Comparison of ENCODE assay signal across 9 cellular contexts in the genomic region with DNA sequence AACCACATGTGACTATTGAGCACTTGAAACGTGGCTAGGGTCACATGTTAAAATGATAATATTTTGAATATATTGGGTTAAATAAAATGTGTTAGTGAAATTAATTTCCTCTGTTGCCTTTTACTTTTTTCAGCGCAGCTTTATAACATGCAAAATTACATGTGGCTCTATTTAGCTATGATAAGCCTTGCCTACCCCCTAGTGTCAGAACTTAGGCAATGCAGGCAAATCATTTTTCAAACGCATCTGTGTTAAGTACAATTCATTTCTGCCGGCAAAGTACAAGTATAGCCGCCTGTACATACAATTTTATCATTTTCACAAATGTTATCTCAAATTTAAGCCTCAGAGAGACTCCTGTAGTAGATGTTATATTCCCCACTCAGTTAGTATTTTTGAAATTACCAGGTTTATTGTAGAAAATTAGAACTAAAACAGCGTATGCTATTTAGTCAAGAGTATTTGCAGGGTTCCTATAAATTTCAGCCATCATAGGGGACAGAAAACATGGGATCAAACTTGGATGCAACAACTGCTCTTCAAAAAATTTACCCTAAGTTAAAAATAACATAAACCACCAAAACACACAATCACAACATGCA. TPM values are rescaled to one million over a fixed set of nuclear protein-coding genes. Genes with fewer than 3 reads are reported as not detected.
DNase-seq lines count a peak whose midpoint lies in the region; ATAC-seq, FAIRE-seq and TF ChIP-seq lines count a peak whose summit lies in the region.
"Had no signal": no experiment of that assay in that cellular context is flagged by ENCODE, and none has a peak within 500 bp of the region (broad histone marks: within the 10 kb centered on the region; RNA-seq: fewer than 3 reads in every experiment).

No MANE protein-coding gene starts in this region.

- H3K27ac Mint-ChIP-seq in T-helper 17 cell = no peak overlapping the region
- no peak overlapping the region for H3K27ac Mint-ChIP-seq in naive thymus-derived CD8-positive, alpha-beta T cell

- FAIRE-seq in GM12892 (lab: Jason Lieb, UNC) = peak; percentile 94

- no peak for TF ChIP-seq POLR2A in GM12892 (IDR thresholded peaks at IDR 0.05; ENCODE audit: low read depth, low read length)

- ATAC-seq in HG02642 (IDR thresholded peaks at IDR 0.05; ENCODE audit: poor library complexity, unreplicated experiment) = peak; percentile 88
- peak; percentile 65 for ATAC-seq in T-helper 17 cell
- peak; percentile 65 for ATAC-seq in esophagus mucosa
- ATAC-seq in naive thymus-derived CD8-positive, alpha-beta T cell = peak; percentile 49 to 53
- no peak for ATAC-seq in GM21737 (IDR thresholded peaks at IDR 0.05; ENCODE audit: unreplicated experiment)

- H3K36me3 Mint-ChIP-seq in T-helper 17 cell (ENCODE audit: low read depth) = no peaks in the 10 kb centered on the region
- no peaks in the 10 kb centered on the region for H3K36me3 Mint-ChIP-seq in naive thymus-derived CD8-positive, alpha-beta T cell

- no peak overlapping the region for H3K4me3 Mint-ChIP-seq in T-helper 17 cell
- H3K4me3 Mint-ChIP-seq in naive thymus-derived CD8-positive, alpha-beta T cell = no peak overlapping the region

- H3K27me3 ChIP-seq in BE2C = peaks cover 19% of the 10 kb centered on the region

- no peaks in the 10 kb centered on the region for H3K36me3 ChIP-seq in BE2C

- TF ChIP-seq CTCF in BE2C (IDR thresholded peaks at IDR 0.05; ENCODE audit: low read depth, low read length) = peak; percentile 90

- H3K9me3 ChIP-seq in BE2C (no peaks in the 10 kb centered on the region), T-helper 17 cell (ENCODE audit: control insufficient read depth, low read length, poor library complexity, severe bottlenecking) (no peaks in the 10 kb centered on the region)

- peak; percentile 28 for DNase-seq in BE2C
- no peak for DNase-seq in GM12892 (ENCODE audit: insufficient read length)
- peak; percentile 22 for DNase-seq in NCI-H1092 (lab: John Stamatoyannopoulos, UW)
- no peak for DNase-seq in T-helper 17 cell
- peak in 8 of 10 donors; percentile 2 to 60 (median 34) for DNase-seq in naive thymus-derived CD8-positive, alpha-beta T cell

- POLR2A ChIA-PET in naive thymus-derived CD8-positive, alpha-beta T cell (lab: Charles Lee) = interaction anchor here (0.6 kb wide), 1 partner anchor 1475 kb away, joined by 3 read pairs; no protein-coding TSS in a partner anchor

- H3K4me1 ChIP-seq in BE2C = no peaks in the 10 kb centered on the region

- H3K4me1 Mint-ChIP-seq in T-helper 17 cell = no peaks in the 10 kb centered on the region
- no peaks in the 10 kb centered on the region for H3K4me1 Mint-ChIP-seq in naive thymus-derived CD8-positive, alpha-beta T cell

- H3K27me3 Mint-ChIP-seq in T-helper 17 cell = peaks cover 45% of the 10 kb centered on the region
- peaks cover 6 to 48% (median 10%) of the 10 kb centered on the region in 5 donors for H3K27me3 Mint-ChIP-seq in naive thymus-derived CD8-positive, alpha-beta T cell

- peaks cover 0 to 4% (median 0%) of the 10 kb centered on the region in 9 donors for H3K9me3 Mint-ChIP-seq in naive thymus-derived CD8-positive, alpha-beta T cell

- no peak overlapping the region for H3K4me3 ChIP-seq in BE2C (ENCODE audit: low read depth, low read length)

RNA-seq across cellular contexts. Expression of gene TAFA4, which starts 56.1 kb away (rescaled TPM):
- not detected for polyA plus RNA-seq in BE2C (2012; ENCODE audit: insufficient read depth, insufficient read length, low read depth)
- polyA plus RNA-seq in GM12892 (2012; ENCODE audit: missing spikeins) = not detected
- total RNA-seq in T-helper 17 cell (not detected), esophagus mucosa (not detected)
- total RNA-seq in naive thymus-derived CD8-positive, alpha-beta T cell = not detected
- not detected for polyA plus RNA-seq in naive thymus-derived CD8-positive, alpha-beta T cell
- total RNA-seq: T-helper 2 cell treated with Interferon-gamma antibody and Interleukin-4, amounts not matched to agents 100 ng/mL and 5 ng/mL, for 36 hours had no signal

Comparison
In these comparisons a context has a peak if more than half of its experiments do, and no peak if none do; other contexts are left out.
1. DNase-seq: peak in BE2C (single experiment), NCI-H1092 (single experiment) and naive thymus-derived CD8-positive, alpha-beta T cell (8 of 10); none in GM12892 (single experiment) and T-helper 17 cell (0 of 3).